Comparison of ENCODE assay signal across 15 cellular contexts in genomic region chr12:55590152-55590551, GRCh38. TPM values are rescaled to one million over a fixed set of nuclear protein-coding genes. Genes with fewer than 3 reads are reported as not detected.
"Had no signal": no experiment of that assay in that cellular context is flagged by ENCODE, and none has a peak within 500 bp of the region (broad histone marks: within the 10 kb centered on the region; RNA-seq: fewer than 3 reads in every experiment).

No MANE protein-coding gene starts in this region.

RNA-seq across cellular contexts. Expression of gene OR2AP1, which starts 17.9 kb away (rescaled TPM):
- total RNA-seq: activated CD4-positive, alpha-beta memory T cell treated with anti-CD3 and anti-CD28 coated beads, Interleukin-2, amount 10 ng/mL, durations not matched to agents 7 days and 5 days; activated CD4-positive, alpha-beta T cell treated with anti-CD3 and anti-CD28 coated beads for 36 hours; activated CD4-positive, alpha-beta T cell treated with anti-CD3 and anti-CD28 coated beads, Interleukin-2, amount 10 ng/mL, durations not matched to agents 7 days and 5 days; activated CD8-positive, alpha-beta memory T cell treated with anti-CD3 and anti-CD28 coated beads, Interleukin-2, amount 10 ng/mL, durations not matched to agents 7 days and 5 days; activated CD8-positive, alpha-beta T cell treated with anti-CD3 and anti-CD28 coated beads, Interleukin-2, amount 10 ng/mL, durations not matched to agents 7 days and 5 days; activated naive CD8-positive, alpha-beta T cell treated with anti-CD3 and anti-CD28 coated beads, Interleukin-2, amount 10 ng/mL, durations not matched to agents 7 days and 5 days; ascending aorta; bronchial epithelial cell; cardiac muscle cell; chondrocyte; T-helper 1 cell treated with Interleukin-12 subunit alpha and Interleukin-12 subunit beta and Interleukin-4 antibody, amounts not matched to agents 30 ng/mL and 1 ng/mL, for 36 hours; T-helper 2 cell treated with Interferon-gamma antibody and Interleukin-4, amounts not matched to agents 100 ng/mL and 5 ng/mL, for 36 hours had no signal

RNA-seq across cellular contexts. Expression of gene OR6C4, which starts 40.8 kb away (rescaled TPM):
- total RNA-seq: activated CD4-positive, alpha-beta memory T cell treated with anti-CD3 and anti-CD28 coated beads, Interleukin-2, amount 10 ng/mL, durations not matched to agents 7 days and 5 days; activated CD4-positive, alpha-beta T cell treated with anti-CD3 and anti-CD28 coated beads for 36 hours; activated CD4-positive, alpha-beta T cell treated with anti-CD3 and anti-CD28 coated beads, Interleukin-2, amount 10 ng/mL, durations not matched to agents 7 days and 5 days; activated CD8-positive, alpha-beta memory T cell treated with anti-CD3 and anti-CD28 coated beads, Interleukin-2, amount 10 ng/mL, durations not matched to agents 7 days and 5 days; activated CD8-positive, alpha-beta T cell treated with anti-CD3 and anti-CD28 coated beads, Interleukin-2, amount 10 ng/mL, durations not matched to agents 7 days and 5 days; activated naive CD8-positive, alpha-beta T cell treated with anti-CD3 and anti-CD28 coated beads, Interleukin-2, amount 10 ng/mL, durations not matched to agents 7 days and 5 days; activated T-helper 2 cell treated with anti-CD3 and anti-CD28 coated beads, Interferon-gamma antibody, Interleukin-2, Interleukin-4, amounts not matched to agents 10 μg/mL and 5 μg/mL and 100 μg/mL, durations not matched to agents 14 hours and 24 hours and 36 hours; ascending aorta; bronchial epithelial cell; cardiac muscle cell; chondrocyte; T-cell; T-helper 1 cell treated with Interleukin-12 subunit alpha and Interleukin-12 subunit beta and Interleukin-4 antibody, amounts not matched to agents 30 ng/mL and 1 ng/mL, for 36 hours; T-helper 17 cell; T-helper 2 cell treated with Interferon-gamma antibody and Interleukin-4, amounts not matched to agents 100 ng/mL and 5 ng/mL, for 36 hours had no signal

RNA-seq across cellular contexts. Expression of gene OR10P1, which starts 46.5 kb away (rescaled TPM):
- total RNA-seq: activated CD4-positive, alpha-beta memory T cell treated with anti-CD3 and anti-CD28 coated beads, Interleukin-2, amount 10 ng/mL, durations not matched to agents 7 days and 5 days; activated CD4-positive, alpha-beta T cell treated with anti-CD3 and anti-CD28 coated beads for 36 hours; activated CD4-positive, alpha-beta T cell treated with anti-CD3 and anti-CD28 coated beads, Interleukin-2, amount 10 ng/mL, durations not matched to agents 7 days and 5 days; activated CD8-positive, alpha-beta memory T cell treated with anti-CD3 and anti-CD28 coated beads, Interleukin-2, amount 10 ng/mL, durations not matched to agents 7 days and 5 days; activated CD8-positive, alpha-beta T cell treated with anti-CD3 and anti-CD28 coated beads, Interleukin-2, amount 10 ng/mL, durations not matched to agents 7 days and 5 days; activated naive CD8-positive, alpha-beta T cell treated with anti-CD3 and anti-CD28 coated beads, Interleukin-2, amount 10 ng/mL, durations not matched to agents 7 days and 5 days; activated T-helper 2 cell treated with anti-CD3 and anti-CD28 coated beads, Interferon-gamma antibody, Interleukin-2, Interleukin-4, amounts not matched to agents 10 μg/mL and 5 μg/mL and 100 μg/mL, durations not matched to agents 14 hours and 24 hours and 36 hours; ascending aorta; bronchial epithelial cell; cardiac muscle cell; chondrocyte; T-cell; T-helper 1 cell treated with Interleukin-12 subunit alpha and Interleukin-12 subunit beta and Interleukin-4 antibody, amounts not matched to agents 30 ng/mL and 1 ng/mL, for 36 hours; T-helper 17 cell; T-helper 2 cell treated with Interferon-gamma antibody and Interleukin-4, amounts not matched to agents 100 ng/mL and 5 ng/mL, for 36 hours had no signal
